9 cellular contexts compared by ENCODE assay signal in the genomic region with DNA sequence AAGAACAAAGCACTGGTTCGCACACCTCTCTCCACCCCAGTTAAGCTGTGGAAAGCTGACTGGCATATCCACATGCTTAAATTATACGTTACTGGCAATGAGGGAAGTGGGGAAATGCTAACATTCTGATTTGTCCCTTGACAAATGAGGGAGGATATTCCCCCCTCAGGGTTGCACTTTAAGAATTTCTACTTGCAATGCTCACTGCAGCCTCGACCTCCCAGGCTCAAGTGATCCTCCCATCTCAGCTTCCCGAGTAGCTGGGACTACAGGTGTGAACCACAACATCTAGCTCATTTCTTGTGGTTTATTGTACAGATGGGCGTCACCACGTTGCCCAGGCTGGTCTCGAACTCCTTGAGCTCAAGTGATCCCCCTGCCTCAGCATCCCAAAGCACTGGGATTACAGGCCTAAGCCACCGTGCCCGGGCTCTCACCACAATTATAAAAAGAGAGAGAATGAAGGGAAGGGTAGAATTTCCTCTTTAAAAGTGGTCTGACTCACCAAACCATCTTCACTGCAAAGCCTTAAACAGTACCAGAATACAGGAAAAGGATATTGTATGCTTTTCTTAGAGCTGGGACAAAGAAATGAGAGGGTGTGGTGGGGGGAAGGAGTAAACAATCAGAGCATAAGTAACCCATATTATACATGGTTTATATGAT. TPM values are rescaled to one million over a fixed set of nuclear protein-coding genes. Genes with fewer than 3 reads are reported as not detected.
DNase-seq lines count a peak whose midpoint lies in the region; ATAC-seq and TF ChIP-seq lines count a peak whose summit lies in the region.
"Had no signal": no experiment of that assay in that cellular context is flagged by ENCODE, and none has a peak within 500 bp of the region (broad histone marks: within the 10 kb centered on the region; RNA-seq: fewer than 3 reads in every experiment).

No MANE protein-coding gene starts in this region.

- H3K4me1 ChIP-seq in foreskin keratinocyte, result peaks cover 29% of the 10 kb centered on the region
- H3K4me1 ChIP-seq in vagina, result peaks cover 97% of the 10 kb centered on the region

- H3K27ac Mint-ChIP-seq in WTC11, result peak overlapping the region; percentile 46; the same call in 1 of the 2 replicates
- peak overlapping the region; percentile 61 for H3K27ac Mint-ChIP-seq in stimulated activated naive CD8-positive, alpha-beta T cell treated with anti-CD3 and anti-CD28 coated beads, Interleukin-15, Interleukin-2, amounts not matched to agents 100 ng/mL and 50 ng/mL, for 24 hours

- ATAC-seq in WTC11 (no peak; the same call in 1 of the 2 replicates), foreskin keratinocyte (peak; percentile 32), GM18873 (IDR thresholded peaks at IDR 0.05; ENCODE audit: low FRiP score, unreplicated experiment) (no peak)

- CTCF ChIA-PET in WTC11 (lab: Charles Lee), result interaction anchor here (0.6 to 1.0 kb wide), 3 partner anchors 9 to 110 kb away, joined by 3 to 4 read pairs (median 3); no protein-coding TSS in a partner anchor

- DNase-seq in activated T-cell treated with anti-CD3 and anti-CD28 coated beads, Interleukin-2, amount 50 U/mL, for 1 hour, result peak; percentile 30
- no peak for DNase-seq in activated T-cell treated with anti-CD3 and anti-CD28 coated beads for 4 hours
- DNase-seq in WTC11 (ENCODE audit: low spot score), result no peak
- DNase-seq in foreskin keratinocyte, result no peak
- no peak for DNase-seq in vagina (ENCODE audit: extremely low spot score in 2 of 2)
- DNase-seq in NCI-H446 (lab: John Stamatoyannopoulos, UW), result no peak
- DNase-seq: NCI-H2171 treated with DMSO at 0.1 percent for 48 hours had no signal

- no peak for TF ChIP-seq POLR2A in vagina (IDR thresholded peaks at IDR 0.05)

- POLR2A ChIA-PET in WTC11 (lab: Charles Lee), result interaction anchor here (0.6 kb wide), 1 partner anchor 45 kb away, joined by 3 read pairs; no protein-coding TSS in a partner anchor

- H3K27ac ChIP-seq in foreskin keratinocyte, result no peak overlapping the region
- H3K27ac ChIP-seq in vagina, result no peak overlapping the region

- no peaks in the 10 kb centered on the region for H3K27me3 Mint-ChIP-seq in WTC11 (ENCODE audit: low read depth)
- H3K27me3 Mint-ChIP-seq in stimulated activated naive CD8-positive, alpha-beta T cell treated with anti-CD3 and anti-CD28 coated beads, Interleukin-15, Interleukin-2, amounts not matched to agents 100 ng/mL and 50 ng/mL, for 24 hours, result no peaks in the 10 kb centered on the region

- peaks cover 75% of the 10 kb centered on the region for H3K4me1 Mint-ChIP-seq in WTC11
- peaks cover 96% of the 10 kb centered on the region for H3K4me1 Mint-ChIP-seq in stimulated activated naive CD8-positive, alpha-beta T cell treated with anti-CD3 and anti-CD28 coated beads, Interleukin-15, Interleukin-2, amounts not matched to agents 100 ng/mL and 50 ng/mL, for 24 hours (ENCODE audit: low read depth)

- H3K4me3 Mint-ChIP-seq in WTC11, result no peak overlapping the region
- peak overlapping the region; percentile 40 for H3K4me3 Mint-ChIP-seq in stimulated activated naive CD8-positive, alpha-beta T cell treated with anti-CD3 and anti-CD28 coated beads, Interleukin-15, Interleukin-2, amounts not matched to agents 100 ng/mL and 50 ng/mL, for 24 hours

- H3K36me3 Mint-ChIP-seq in WTC11, result no peaks in the 10 kb centered on the region
- peaks cover 23% of the 10 kb centered on the region for H3K36me3 Mint-ChIP-seq in stimulated activated naive CD8-positive, alpha-beta T cell treated with anti-CD3 and anti-CD28 coated beads, Interleukin-15, Interleukin-2, amounts not matched to agents 100 ng/mL and 50 ng/mL, for 24 hours (ENCODE audit: low read depth)

- H3K27me3 ChIP-seq in foreskin keratinocyte, result no peaks in the 10 kb centered on the region
- H3K27me3 ChIP-seq in vagina, result no peaks in the 10 kb centered on the region

- intact Hi-C loops in vagina (cut with DNase I), result no loop called here

- no peak overlapping the region for H3K4me3 ChIP-seq in vagina

- H3K9me3 ChIP-seq in vagina, result no peaks in the 10 kb centered on the region

- no peaks in the 10 kb centered on the region for H3K36me3 ChIP-seq in vagina

- 0 out of 2 replicates have a peak, but pooled peaks cover 4% of the 10 kb centered on the region for H3K9me3 Mint-ChIP-seq in WTC11
- no peaks in the 10 kb centered on the region for H3K9me3 Mint-ChIP-seq in stimulated activated naive CD8-positive, alpha-beta T cell treated with anti-CD3 and anti-CD28 coated beads, Interleukin-15, Interleukin-2, amounts not matched to agents 100 ng/mL and 50 ng/mL, for 24 hours

- TF ChIP-seq CTCF in WTC11 (IDR thresholded peaks at IDR 0.05) (no peak), foreskin keratinocyte (conservative IDR thresholded peaks at IDR 0.05) (no peak), vagina (IDR thresholded peaks at IDR 0.05) (no peak)

TF ChIP-seq in WTC11, 78 proteins besides CTCF, POLR2A, EP300 and RAD21:
- TF ChIP-seq PRRX2 (CRISPR knock-in tag; IDR thresholded peaks at IDR 0.05), result no peak
- TF ChIP-seq ZNF423 (CRISPR knock-in tag; IDR thresholded peaks at IDR 0.05), result no peak
- no peak for TF ChIP-seq E2F1 (CRISPR knock-in tag; IDR thresholded peaks at IDR 0.05)
- TF ChIP-seq, protein P1, sequence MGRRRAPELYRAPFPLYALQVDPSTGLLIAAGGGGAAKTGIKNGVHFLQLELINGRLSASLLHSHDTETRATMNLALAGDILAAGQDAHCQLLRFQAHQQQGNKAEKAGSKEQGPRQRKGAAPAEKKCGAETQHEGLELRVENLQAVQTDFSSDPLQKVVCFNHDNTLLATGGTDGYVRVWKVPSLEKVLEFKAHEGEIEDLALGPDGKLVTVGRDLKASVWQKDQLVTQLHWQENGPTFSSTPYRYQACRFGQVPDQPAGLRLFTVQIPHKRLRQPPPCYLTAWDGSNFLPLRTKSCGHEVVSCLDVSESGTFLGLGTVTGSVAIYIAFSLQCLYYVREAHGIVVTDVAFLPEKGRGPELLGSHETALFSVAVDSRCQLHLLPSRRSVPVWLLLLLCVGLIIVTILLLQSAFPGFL (CRISPR knock-in tag; IDR thresholded peaks at IDR 0.05; ENCODE audit: borderline replicate concordance), result no peak
- TF ChIP-seq NR2C2 (CRISPR knock-in tag; IDR thresholded peaks at IDR 0.05), result no peak
- TF ChIP-seq, protein P2, sequence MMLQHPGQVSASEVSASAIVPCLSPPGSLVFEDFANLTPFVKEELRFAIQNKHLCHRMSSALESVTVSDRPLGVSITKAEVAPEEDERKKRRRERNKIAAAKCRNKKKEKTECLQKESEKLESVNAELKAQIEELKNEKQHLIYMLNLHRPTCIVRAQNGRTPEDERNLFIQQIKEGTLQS (CRISPR knock-in tag; conservative IDR thresholded peaks at IDR 0.05), result no peak
- no peak for TF ChIP-seq ZBTB21 (CRISPR knock-in tag; IDR thresholded peaks at IDR 0.05; ENCODE audit: borderline replicate concordance)
- no peak for TF ChIP-seq ZNF219 (CRISPR knock-in tag; IDR thresholded peaks at IDR 0.05; ENCODE audit: borderline replicate concordance)
- no peak for TF ChIP-seq NFYB (CRISPR knock-in tag; conservative IDR thresholded peaks at IDR 0.05; ENCODE audit: low read depth)
- no peak for TF ChIP-seq NR1H2 (CRISPR knock-in tag; IDR thresholded peaks at IDR 0.05)
- TF ChIP-seq EMX1 (CRISPR knock-in tag; IDR thresholded peaks at IDR 0.05), result no peak
- TF ChIP-seq, protein P3, sequence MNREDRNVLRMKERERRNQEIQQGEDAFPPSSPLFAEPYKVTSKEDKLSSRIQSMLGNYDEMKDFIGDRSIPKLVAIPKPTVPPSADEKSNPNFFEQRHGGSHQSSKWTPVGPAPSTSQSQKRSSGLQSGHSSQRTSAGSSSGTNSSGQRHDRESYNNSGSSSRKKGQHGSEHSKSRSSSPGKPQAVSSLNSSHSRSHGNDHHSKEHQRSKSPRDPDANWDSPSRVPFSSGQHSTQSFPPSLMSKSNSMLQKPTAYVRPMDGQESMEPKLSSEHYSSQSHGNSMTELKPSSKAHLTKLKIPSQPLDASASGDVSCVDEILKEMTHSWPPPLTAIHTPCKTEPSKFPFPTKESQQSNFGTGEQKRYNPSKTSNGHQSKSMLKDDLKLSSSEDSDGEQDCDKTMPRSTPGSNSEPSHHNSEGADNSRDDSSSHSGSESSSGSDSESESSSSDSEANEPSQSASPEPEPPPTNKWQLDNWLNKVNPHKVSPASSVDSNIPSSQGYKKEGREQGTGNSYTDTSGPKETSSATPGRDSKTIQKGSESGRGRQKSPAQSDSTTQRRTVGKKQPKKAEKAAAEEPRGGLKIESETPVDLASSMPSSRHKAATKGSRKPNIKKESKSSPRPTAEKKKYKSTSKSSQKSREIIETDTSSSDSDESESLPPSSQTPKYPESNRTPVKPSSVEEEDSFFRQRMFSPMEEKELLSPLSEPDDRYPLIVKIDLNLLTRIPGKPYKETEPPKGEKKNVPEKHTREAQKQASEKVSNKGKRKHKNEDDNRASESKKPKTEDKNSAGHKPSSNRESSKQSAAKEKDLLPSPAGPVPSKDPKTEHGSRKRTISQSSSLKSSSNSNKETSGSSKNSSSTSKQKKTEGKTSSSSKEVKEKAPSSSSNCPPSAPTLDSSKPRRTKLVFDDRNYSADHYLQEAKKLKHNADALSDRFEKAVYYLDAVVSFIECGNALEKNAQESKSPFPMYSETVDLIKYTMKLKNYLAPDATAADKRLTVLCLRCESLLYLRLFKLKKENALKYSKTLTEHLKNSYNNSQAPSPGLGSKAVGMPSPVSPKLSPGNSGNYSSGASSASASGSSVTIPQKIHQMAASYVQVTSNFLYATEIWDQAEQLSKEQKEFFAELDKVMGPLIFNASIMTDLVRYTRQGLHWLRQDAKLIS (CRISPR knock-in tag; IDR thresholded peaks at IDR 0.05; ENCODE audit: borderline replicate concordance), result no peak
- TF ChIP-seq CREB1 (CRISPR knock-in tag; IDR thresholded peaks at IDR 0.05), result no peak
- TF ChIP-seq FOXP1 (CRISPR knock-in tag; IDR thresholded peaks at IDR 0.05; ENCODE audit: borderline replicate concordance), result no peak
- TF ChIP-seq TP53 (CRISPR knock-in tag; IDR thresholded peaks at IDR 0.05), result no peak
- TF ChIP-seq FOXJ3 (CRISPR knock-in tag; IDR thresholded peaks at IDR 0.05; ENCODE audit: borderline replicate concordance), result no peak
- no peak for TF ChIP-seq ZNF416 (CRISPR knock-in tag; IDR thresholded peaks at IDR 0.05)

RNA-seq across cellular contexts. Expression of gene KANSL1, which starts 38.9 kb away (rescaled TPM):
- total RNA-seq in WTC11 (2021), result 66.4 to 72.7 TPM (median 68.5 TPM) in 3 replicates
- 33.9 and 35.8 TPM in 2 replicates for total RNA-seq in foreskin keratinocyte
- 6.8 and 7.6 TPM in 2 replicates for polyA plus RNA-seq in foreskin keratinocyte
- total RNA-seq in vagina, result 122 TPM
